Comparison of ENCODE assay signal across 29 cellular contexts in genomic region chr16:3668626-3669025, GRCh38.
"Had no signal": no experiment of that assay in that cellular context is flagged by ENCODE, and none has a peak within 500 bp of the region (broad histone marks: within the 10 kb centered on the region; RNA-seq: fewer than 3 reads in every experiment).

No MANE protein-coding gene starts in this region.

- H3K4me3 Mint-ChIP-seq: activated B cell treated with CpG ODN at 0.5 μM for 24 hours; activated CD4-positive, alpha-beta T cell treated with anti-CD3 and anti-CD28 coated beads, Interleukin-2, amount 10 ng/mL, durations not matched to agents 24 days and 14 days had no signal

- H3K4me3 ChIP-seq: cardiac muscle cell, K562, Peyer's patch, SJSA1 had no signal

- FAIRE-seq: K562, TTC549 had no signal

- H3K9me3 ChIP-seq: Peyer's patch, SJSA1 had no signal

- ATAC-seq: activated naive CD4-positive, alpha-beta T cell treated with anti-CD3 and anti-CD28 coated beads, Interleukin-2, amount 50 U/mL, for 72 hours; K562; SK-N-SH treated with all-trans-retinoic acid at 6 μM for 48 hours had no signal

- DNase-seq: activated B cell treated with CpG ODN at 0.5 μM for 24 hours; activated CD4-positive, alpha-beta T cell treated with anti-CD3 and anti-CD28 coated beads for 1 hour; activated CD4-positive, alpha-beta T cell treated with anti-CD3 and anti-CD28 coated beads, Interleukin-2, amount 10 ng/mL, durations not matched to agents 24 days and 14 days; activated CD4-positive, alpha-beta T cell treated with anti-CD3 and anti-CD28 coated beads, Interleukin-2, amount 50 U/mL, for 48 hours; activated CD8-positive, alpha-beta memory T cell treated with anti-CD3 and anti-CD28 coated beads, Interleukin-2, amount 50 U/mL, for 48 hours; activated T-cell treated with anti-CD3 and anti-CD28 coated beads, Interleukin-2, amount 50 U/mL, for 48 hours; brain microvascular endothelial cell; cerebellar nuclear complex; Karpas-422; NCI-H1105 treated with DMSO at 0.1 percent for 48 hours; NCI-H1436 treated with DMSO at 0.1 percent for 48 hours; NCI-H187; NCI-H2081; NCI-H510A treated with DMSO at 0.1 percent for 48 hours; NCI-H69; NK-92 treated with Interleukin-12 subunit alpha and Interleukin-12 subunit beta, amount 100 ng/mL, for 24 hours; OCI-M1; Peyer's patch; SHP77; SW 1271; T1000 had no signal

- H3K4me1 ChIP-seq: Peyer's patch, SJSA1 had no signal

- H3K4me1 Mint-ChIP-seq: activated B cell treated with CpG ODN at 0.5 μM for 24 hours had no signal

- H3K27ac Mint-ChIP-seq: activated B cell treated with CpG ODN at 0.5 μM for 24 hours; activated CD4-positive, alpha-beta T cell treated with anti-CD3 and anti-CD28 coated beads, Interleukin-2, amount 10 ng/mL, durations not matched to agents 24 days and 14 days; activated T-helper 2 cell treated with anti-CD3 and anti-CD28 coated beads, Interferon-gamma antibody, Interleukin-2, Interleukin-4, amounts not matched to agents 10 μg/mL and 5 μg/mL and 100 μg/mL, durations not matched to agents 14 hours and 24 hours and 36 hours had no signal

- H3K9me3 Mint-ChIP-seq: activated B cell treated with CpG ODN at 0.5 μM for 24 hours; activated CD4-positive, alpha-beta T cell treated with anti-CD3 and anti-CD28 coated beads, Interleukin-2, amount 10 ng/mL, durations not matched to agents 24 days and 14 days; activated naive CD4-positive, alpha-beta T cell treated with anti-CD3 and anti-CD28 coated beads, Interleukin-2, amount 50 U/mL, for 72 hours; activated T-helper 2 cell treated with anti-CD3 and anti-CD28 coated beads, Interferon-gamma antibody, Interleukin-2, Interleukin-4, amounts not matched to agents 10 μg/mL and 5 μg/mL and 100 μg/mL, durations not matched to agents 14 hours and 24 hours and 36 hours had no signal

- H3K27me3 ChIP-seq: brain microvascular endothelial cell, cardiac muscle cell, Peyer's patch, SJSA1 had no signal

- H3K27ac ChIP-seq: brain microvascular endothelial cell, cardiac muscle cell, Peyer's patch, RWPE1, SJSA1 had no signal

- H3K27me3 Mint-ChIP-seq: activated B cell treated with CpG ODN at 0.5 μM for 24 hours; activated CD4-positive, alpha-beta T cell treated with anti-CD3 and anti-CD28 coated beads, Interleukin-2, amount 10 ng/mL, durations not matched to agents 24 days and 14 days had no signal
